1 cellular context compared by ENCODE assay signal in the genomic region with DNA sequence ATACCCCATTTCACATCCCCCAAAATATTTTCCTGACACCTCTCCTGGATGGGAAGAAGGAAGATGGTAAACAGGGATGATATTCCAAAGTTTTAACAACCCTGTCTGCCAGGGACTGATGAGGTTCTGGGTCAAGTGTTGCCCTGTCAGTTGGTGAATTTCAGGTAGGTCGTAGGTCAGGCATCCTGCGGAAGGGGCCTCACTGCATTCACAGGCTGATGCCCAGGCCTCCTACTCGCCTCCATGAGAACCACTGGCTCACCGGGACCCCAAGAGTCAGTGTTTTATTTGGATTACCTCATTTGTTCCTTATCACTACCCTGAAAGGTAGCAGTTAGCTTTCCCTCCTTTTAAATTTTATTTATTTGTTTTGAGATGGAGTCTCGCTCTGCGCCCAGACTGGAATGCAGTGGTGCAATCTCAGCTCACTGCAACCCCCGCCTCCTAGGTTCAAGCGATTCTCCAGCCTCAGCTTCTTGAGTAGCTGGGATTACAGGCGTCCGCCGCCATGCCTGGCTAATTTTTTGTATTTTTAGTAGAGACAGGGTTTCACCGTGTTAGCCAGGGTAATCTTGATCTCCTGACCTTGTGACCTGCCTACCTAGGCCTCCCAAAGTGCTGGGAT.
TF ChIP-seq lines count a peak whose summit lies in the region.

No MANE protein-coding gene starts in this region.

TF ChIP-seq in IMR-90, 13 proteins besides CTCF, POLR2A, EP300 and RAD21:
- peak; percentile 38 for TF ChIP-seq CEBPB (IDR thresholded peaks at IDR 0.05; ENCODE audit: low read depth, low read length)
- TF ChIP-seq, protein P1, sequence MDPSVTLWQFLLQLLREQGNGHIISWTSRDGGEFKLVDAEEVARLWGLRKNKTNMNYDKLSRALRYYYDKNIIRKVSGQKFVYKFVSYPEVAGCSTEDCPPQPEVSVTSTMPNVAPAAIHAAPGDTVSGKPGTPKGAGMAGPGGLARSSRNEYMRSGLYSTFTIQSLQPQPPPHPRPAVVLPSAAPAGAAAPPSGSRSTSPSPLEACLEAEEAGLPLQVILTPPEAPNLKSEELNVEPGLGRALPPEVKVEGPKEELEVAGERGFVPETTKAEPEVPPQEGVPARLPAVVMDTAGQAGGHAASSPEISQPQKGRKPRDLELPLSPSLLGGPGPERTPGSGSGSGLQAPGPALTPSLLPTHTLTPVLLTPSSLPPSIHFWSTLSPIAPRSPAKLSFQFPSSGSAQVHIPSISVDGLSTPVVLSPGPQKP (IDR thresholded peaks at IDR 0.05; ENCODE audit: borderline replicate concordance, low read depth, low read length) = no peak
- TF ChIP-seq MAFK (IDR thresholded peaks at IDR 0.05; ENCODE audit: low read depth, low read length) = no peak
